In the genomic region with DNA sequence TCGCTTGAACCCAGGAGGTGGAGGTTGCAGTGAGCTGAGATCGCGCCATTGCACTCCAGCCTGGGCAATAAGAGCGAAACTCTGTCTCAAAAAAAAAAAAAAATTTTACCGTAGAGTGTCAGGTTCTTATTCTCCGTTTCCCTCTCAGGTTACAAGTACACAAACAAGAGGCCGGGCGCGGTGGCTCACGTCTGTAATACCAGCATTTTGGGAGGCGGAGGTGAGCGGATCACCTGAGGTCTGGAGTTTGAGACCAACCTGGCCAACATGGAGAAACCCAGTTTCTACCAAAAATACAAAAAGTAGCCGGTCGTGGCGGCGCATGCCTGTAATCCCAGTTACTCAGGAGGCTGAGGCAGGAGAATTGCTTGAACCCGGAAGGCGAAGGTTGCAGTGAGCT, we compare ENCODE assay signal across 7 cellular contexts. TPM values are rescaled to one million over a fixed set of nuclear protein-coding genes. Genes with fewer than 3 reads are reported as not detected.
DNase-seq lines count a peak whose midpoint lies in the region; FAIRE-seq and TF ChIP-seq lines count a peak whose summit lies in the region.
"Not testable (repeated sequence)": the region's sequence is repeated elsewhere in the genome, so short reads cannot be mapped to it uniquely, and the experiment has no call there.

No MANE protein-coding gene starts in this region.

- H3K27me3 Mint-ChIP-seq in activated CD4-positive, alpha-beta memory T cell treated with anti-CD3 and anti-CD28 coated beads for 36 hours; glutamatergic neuron (ENCODE audit: unreplicated experiment): not testable (repeated sequence)

- peak overlapping the region; percentile 94 for H3K4me3 Mint-ChIP-seq in activated CD4-positive, alpha-beta memory T cell treated with anti-CD3 and anti-CD28 coated beads for 36 hours
- H3K4me3 Mint-ChIP-seq in glutamatergic neuron (ENCODE audit: unreplicated experiment) = peak overlapping the region; percentile 96

- H3K27me3 ChIP-seq in bronchial epithelial cell (ENCODE audit: control insufficient read depth, insufficient read depth, low read length); mesendoderm (ENCODE audit: insufficient read depth, low read length, poor library complexity); sigmoid colon: not testable (repeated sequence)

- H2BK5ac ChIP-seq in mesendoderm (ENCODE audit: low read length) = not testable (repeated sequence)

- not testable (repeated sequence) for H4K5ac ChIP-seq in mesendoderm (ENCODE audit: low read length)

- H3K4me1 Mint-ChIP-seq in activated CD4-positive, alpha-beta memory T cell treated with anti-CD3 and anti-CD28 coated beads for 36 hours (ENCODE audit: low read depth) = peaks cover 45% of the 10 kb centered on the region
- H3K4me1 Mint-ChIP-seq in glutamatergic neuron (ENCODE audit: low read depth, unreplicated experiment) = not testable (repeated sequence)

- H4K8ac ChIP-seq in mesendoderm (ENCODE audit: low read depth, low read length) = not testable (repeated sequence)

- H3K27ac Mint-ChIP-seq in activated CD4-positive, alpha-beta memory T cell treated with anti-CD3 and anti-CD28 coated beads for 36 hours = peak overlapping the region; percentile 90
- H3K27ac Mint-ChIP-seq in glutamatergic neuron (ENCODE audit: unreplicated experiment) = peak overlapping the region; percentile 94

- no CpG with 5 or more reads among the region's 18 CpGs for WGBS in mesendoderm (ENCODE audit: extremely low coverage, insufficient coverage, low lambda C conversion rate)
- WGBS in sigmoid colon, 2 donors = 44 to 68% methylated on average over 18 of the region's 18 CpGs

- H3K9ac ChIP-seq in ES-I3 (ENCODE audit: low read depth, low read length) = peak overlapping the region; percentile 81; the same call in 1 of the 2 replicates
- H3K9ac ChIP-seq in mesendoderm (ENCODE audit: low read length) = peak overlapping the region; percentile 96

- DNase-seq in NCI-H2107 treated with DMSO at 0.1 percent for 48 hours (lab: John Stamatoyannopoulos, UW; ENCODE audit: unreplicated experiment) = peak; percentile 17
- peak; percentile 14 for DNase-seq in activated CD4-positive, alpha-beta memory T cell treated with anti-CD3 and anti-CD28 coated beads for 36 hours
- not testable (repeated sequence) for DNase-seq in bronchial epithelial cell (ENCODE audit: low read depth); glutamatergic neuron; mesendoderm; sigmoid colon

- H2BK120ac ChIP-seq in mesendoderm (ENCODE audit: low read depth, low read length) = not testable (repeated sequence)

- not testable (repeated sequence) for H2BK15ac ChIP-seq in mesendoderm (replicated peaks; ENCODE audit: low read depth)

- H3K56ac ChIP-seq in mesendoderm (ENCODE audit: low read length) = peak overlapping the region; percentile 86

- H3K4me1 ChIP-seq in ES-I3 (ENCODE audit: insufficient read depth, low read length); mesendoderm (ENCODE audit: control insufficient read depth, low read depth, low read length): not testable (repeated sequence)
- H3K4me1 ChIP-seq in sigmoid colon = peaks cover 0 to 46% (median 34%) of the 10 kb centered on the region in 4 donors

- H3K18ac ChIP-seq in mesendoderm (ENCODE audit: low read length) = not testable (repeated sequence)

- H3K27ac ChIP-seq in mesendoderm (ENCODE audit: low read depth, low read length) = not testable (repeated sequence)
- peak overlapping the region; percentile 95 to 98 (median 97) for H3K27ac ChIP-seq in sigmoid colon

- POLR2A ChIA-PET in activated CD4-positive, alpha-beta memory T cell treated with anti-CD3 and anti-CD28 coated beads for 36 hours (lab: Charles Lee) = interaction anchor here (1.1 kb wide), 1 partner anchor 256 kb away, joined by 3 read pairs; a partner anchor contains a TSS

- H2AK5ac ChIP-seq in mesendoderm (ENCODE audit: low read length) = not testable (repeated sequence)

- H3K79me2 ChIP-seq in mesendoderm (ENCODE audit: control insufficient read depth, insufficient read depth, low read length) = peaks cover 26% of the 10 kb centered on the region

- H3K36me3 Mint-ChIP-seq in activated CD4-positive, alpha-beta memory T cell treated with anti-CD3 and anti-CD28 coated beads for 36 hours; glutamatergic neuron (ENCODE audit: unreplicated experiment): not testable (repeated sequence)

- H3K79me1 ChIP-seq in mesendoderm (ENCODE audit: low read length) = peaks cover 17% of the 10 kb centered on the region

- not testable (repeated sequence) for H3K4ac ChIP-seq in mesendoderm (ENCODE audit: low read depth, low read length)

- H3K9me3 Mint-ChIP-seq in activated CD4-positive, alpha-beta memory T cell treated with anti-CD3 and anti-CD28 coated beads for 36 hours = not testable (repeated sequence)
- H3K9me3 Mint-ChIP-seq in glutamatergic neuron (ENCODE audit: unreplicated experiment) = peaks cover 10% of the 10 kb centered on the region

- H3K23ac ChIP-seq in mesendoderm (ENCODE audit: low read length) = not testable (repeated sequence)

- TF ChIP-seq POLR2A in sigmoid colon (IDR thresholded peaks at IDR 0.05) = not testable (repeated sequence)

- H3K36me3 ChIP-seq in ES-I3 (ENCODE audit: insufficient read depth, low read length); bronchial epithelial cell (ENCODE audit: control insufficient read depth, insufficient read depth, low read length); mesendoderm (ENCODE audit: control insufficient read depth, insufficient read depth, low read length); sigmoid colon: not testable (repeated sequence)

- intact Hi-C loops in activated CD4-positive, alpha-beta memory T cell treated with anti-CD3 and anti-CD28 coated beads for 36 hours (cut with micrococcal nuclease) = loop anchor here (2.0 to 5.0 kb wide), 3 partner anchors 62 to 258 kb away; a partner anchor contains a TSS
- intact Hi-C loops in sigmoid colon (cut with DNase I) = loop anchor here (2.0 kb wide), 3 partner anchors 55 to 149 kb away; a partner anchor contains a TSS

- FAIRE-seq in bronchial epithelial cell (lab: Jason Lieb, UNC) = not testable (repeated sequence)

- CTCF ChIA-PET in activated CD4-positive, alpha-beta memory T cell treated with anti-CD3 and anti-CD28 coated beads for 36 hours (lab: Charles Lee) = interaction anchor here (1.2 to 4.1 kb wide), 2 partner anchors 14 to 90 kb away, joined by 3 to 20 read pairs; no protein-coding TSS in a partner anchor

- not testable (repeated sequence) for TF ChIP-seq CTCF in bronchial epithelial cell (IDR thresholded peaks at IDR 0.05; ENCODE audit: insufficient read depth, low read length, severe bottlenecking); glutamatergic neuron (IDR thresholded peaks at IDR 0.05; ENCODE audit: partially characterized antibody, unreplicated experiment); sigmoid colon (IDR thresholded peaks at IDR 0.05)

- not testable (repeated sequence) for H3K9me3 ChIP-seq in ES-I3 (ENCODE audit: control insufficient read depth, insufficient read depth, low read length); sigmoid colon

- not testable (repeated sequence) for TF ChIP-seq EP300 in sigmoid colon (IDR thresholded peaks at IDR 0.05)

- H3K4me3 ChIP-seq in bronchial epithelial cell (ENCODE audit: low read depth, low read length) = peak overlapping the region; percentile 79
- H3K4me3 ChIP-seq in mesendoderm (ENCODE audit: low read length) = peak overlapping the region; percentile 96
- peak overlapping the region; percentile 81 to 94 (median 86) for H3K4me3 ChIP-seq in sigmoid colon

- H3K4me2 ChIP-seq in mesendoderm (ENCODE audit: low read length) = peak overlapping the region; percentile 70

RNA-seq across cellular contexts. Expression of a gene that starts 1.1 kb away (rescaled TPM):
- 1 to 10 TPM; 6.5 to 7.0 TPM for total RNA-seq in activated CD4-positive, alpha-beta memory T cell treated with anti-CD3 and anti-CD28 coated beads for 36 hours
- 7.4 and 9.0 TPM in 2 replicates for total RNA-seq in bronchial epithelial cell
- 11.2 TPM for total RNA-seq in glutamatergic neuron (ENCODE audit: unreplicated experiment)
- 2.0 TPM for polyA plus RNA-seq in mesendoderm (2013, experiment 1 of 2)
- 1.7 TPM for polyA plus RNA-seq in mesendoderm (2013, experiment 2 of 2)
- 10 to 100 TPM; 11.7 to 17.8 (median 16.4) TPM for total RNA-seq in sigmoid colon
- polyA plus RNA-seq in sigmoid colon = 1 to 10 TPM; 7.4 to 9.0 (median 7.8) TPM
